ENCODE assay signal across 1 cellular context in genomic region chr1:15703562-15703961, GRCh38.
TF ChIP-seq lines count a peak whose summit lies in the region.

No MANE protein-coding gene starts in this region.

TF ChIP-seq in K562, 482 proteins besides CTCF, POLR2A, EP300 and RAD21:
- TF ChIP-seq XRCC5 (IDR thresholded peaks at IDR 0.05; ENCODE audit: low read depth, low read length): 0 out of 2 replicates have a peak, but pooled peaks have one; percentile 19
- TF ChIP-seq ZNF316 (IDR thresholded peaks at IDR 0.05): peak; percentile 47; the same call in 1 of the 2 replicates
- 0 out of 2 replicates have a peak, but pooled peaks have one; percentile 34 for TF ChIP-seq EGR1 (conservative IDR thresholded peaks at IDR 0.05)
- no peak for TF ChIP-seq ZNF696 (CRISPR knock-in tag; conservative IDR thresholded peaks at IDR 0.05)
- TF ChIP-seq ZNF324 (CRISPR knock-in tag; IDR thresholded peaks at IDR 0.05): no peak
TF ChIP-seq in K562: peak in this region for 3.
